ENCODE assay signal across 8 cellular contexts in the genomic region with DNA sequence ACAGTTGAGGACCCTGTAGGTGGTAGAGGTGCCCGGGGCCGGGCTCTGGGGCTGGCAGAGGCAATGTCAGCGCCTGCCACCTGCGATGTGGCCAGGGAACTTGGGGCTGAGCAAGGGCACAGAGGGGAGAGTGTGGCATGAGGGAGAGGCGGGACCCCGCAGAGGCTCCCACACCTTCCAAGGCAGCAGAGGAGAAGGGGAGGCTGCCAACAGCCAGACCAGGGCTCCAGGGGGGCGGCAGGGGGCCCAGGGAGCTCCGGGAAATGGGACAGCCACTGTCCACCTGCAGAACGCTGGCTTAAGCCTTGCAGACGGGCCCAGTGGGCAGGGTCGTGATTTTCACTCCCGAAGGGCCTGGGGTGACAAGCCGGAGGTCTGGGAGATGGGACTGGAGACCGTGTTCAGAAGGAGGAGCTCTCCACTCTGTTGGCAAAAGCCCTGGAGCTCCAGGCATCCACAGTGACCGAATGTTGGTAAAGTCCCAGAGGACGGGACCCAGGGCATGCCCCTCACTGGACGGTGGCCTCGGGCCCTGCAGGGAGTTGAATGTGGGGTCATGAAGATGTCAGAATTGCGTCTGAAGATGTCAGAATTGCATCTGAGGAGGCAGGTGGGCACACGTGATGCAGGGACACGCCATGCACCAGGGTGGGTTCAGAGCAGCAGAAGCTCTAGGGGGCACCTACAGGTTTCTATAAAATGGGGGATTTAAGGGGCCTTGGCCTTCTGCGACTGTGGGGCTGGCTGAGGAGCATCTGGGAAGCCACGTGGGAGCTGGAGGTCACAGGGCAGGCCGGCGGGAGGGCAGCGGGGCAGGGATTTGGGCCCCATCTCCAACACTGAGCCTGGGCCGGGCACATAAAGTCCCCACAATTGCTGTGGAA. TPM values are rescaled to one million over a fixed set of nuclear protein-coding genes. Genes with fewer than 3 reads are reported as not detected.
A peak's percentile ranks its signal among the peaks of the same experiment; 100 is the strongest.
DNase-seq lines count a peak whose midpoint lies in the region; ATAC-seq and TF ChIP-seq lines count a peak whose summit lies in the region.

No MANE protein-coding gene starts in this region.

- TF ChIP-seq CTCF in CD8-positive, alpha-beta T cell (IDR thresholded peaks at IDR 0.05): no peak
- no peak for TF ChIP-seq CTCF in Panc1 (IDR thresholded peaks at IDR 0.05)

- peak overlapping the region; percentile 93 for H3K4me3 Mint-ChIP-seq in CD8-positive, alpha-beta T cell

- CTCF ChIA-PET in CD8-positive, alpha-beta T cell (lab: Charles Lee): interaction anchor here (0.8 to 10.2 kb wide), 13 partner anchors 9 to 269 kb away, joined by 3 to 150 read pairs (median 4); a partner anchor contains a TSS
- CTCF ChIA-PET in Panc1 (lab: Charles Lee): interaction anchor here (0.6 to 1.8 kb wide), 2 partner anchors 40 to 155 kb away, joined by 4 to 6 read pairs; no protein-coding TSS in a partner anchor

- peaks cover 72% of the 10 kb centered on the region for H3K4me1 ChIP-seq in CD8-positive, alpha-beta T cell (ENCODE audit: insufficient read depth, low read length)
- peaks cover 75% of the 10 kb centered on the region for H3K4me1 ChIP-seq in Panc1 (ENCODE audit: control insufficient read depth, insufficient read depth, low read length)
- peaks cover 71% of the 10 kb centered on the region for H3K4me1 ChIP-seq in effector memory CD4-positive, alpha-beta T cell (ENCODE audit: control insufficient read depth, insufficient read depth, low read length, poor library complexity, severe bottlenecking)

- no peak for ATAC-seq in CD8-positive, alpha-beta T cell
- ATAC-seq in Panc1: no peak
- no peak for ATAC-seq in sciatic nerve
- ATAC-seq in HG02981 (IDR thresholded peaks at IDR 0.05; ENCODE audit: unreplicated experiment): no peak
- no peak for ATAC-seq in GM21381 (IDR thresholded peaks at IDR 0.05; ENCODE audit: unreplicated experiment)

- H3K27ac Mint-ChIP-seq in CD8-positive, alpha-beta T cell: peak overlapping the region; percentile 100

- H3K27ac ChIP-seq in CD8-positive, alpha-beta T cell (ENCODE audit: low read depth, low read length): peak overlapping the region; percentile 90
- peak overlapping the region; percentile 83 for H3K27ac ChIP-seq in Panc1 (ENCODE audit: low read length)
- H3K27ac ChIP-seq in effector memory CD4-positive, alpha-beta T cell (ENCODE audit: insufficient read depth, low read length, poor library complexity, severe bottlenecking): peak overlapping the region; percentile 99

- peak in 2 of 7 experiments; percentile 48 to 62 for DNase-seq in CD8-positive, alpha-beta T cell
- DNase-seq in Panc1 (ENCODE audit: low read depth, low spot score) (no peak), sciatic nerve (ENCODE audit: low spot score) (peak; percentile 68), NCI-H524 (lab: John Stamatoyannopoulos, UW) (no peak), amniotic stem cell (lab: John Stamatoyannopoulos, UW) (no peak)
- no peak for DNase-seq in effector memory CD4-positive, alpha-beta T cell

- H3K27me3 Mint-ChIP-seq in CD8-positive, alpha-beta T cell (ENCODE audit: low read depth): no peaks in the 10 kb centered on the region

- no peaks in the 10 kb centered on the region for H3K36me3 Mint-ChIP-seq in CD8-positive, alpha-beta T cell

- BruUV-seq in Panc1 (replicated peaks; lab: Mats Ljungman, UMichigan): no TSS peak

- H3K9me3 Mint-ChIP-seq in CD8-positive, alpha-beta T cell: no peaks in the 10 kb centered on the region

- peaks cover 85% of the 10 kb centered on the region for H3K4me1 Mint-ChIP-seq in CD8-positive, alpha-beta T cell (ENCODE audit: low read depth)

- in situ Hi-C loops in Panc1 (cut with HindIII; ENCODE audit: low pct_unique_long_range_greater_than_20kb, low sequenced_read_pairs): loop anchor here (10.0 kb wide), 1 partner anchor 46 kb away; no protein-coding TSS in a partner anchor

- no peaks in the 10 kb centered on the region for H3K36me3 ChIP-seq in CD8-positive, alpha-beta T cell (ENCODE audit: insufficient read depth, low read length)
- no peaks in the 10 kb centered on the region for H3K36me3 ChIP-seq in Panc1 (ENCODE audit: control insufficient read depth, insufficient read depth, low read length)
- no peaks in the 10 kb centered on the region for H3K36me3 ChIP-seq in effector memory CD4-positive, alpha-beta T cell (ENCODE audit: control insufficient read depth, insufficient read depth, low read length)

- peak overlapping the region; percentile 34 for H3K4me3 ChIP-seq in CD8-positive, alpha-beta T cell (ENCODE audit: low read depth, low read length)
- H3K4me3 ChIP-seq in Panc1 (ENCODE audit: low read depth in 2 of 2, low read length in 2 of 2): peak overlapping the region; percentile 43 to 67
- H3K4me3 ChIP-seq in effector memory CD4-positive, alpha-beta T cell (ENCODE audit: insufficient read depth, low read depth, low read length, poor library complexity, severe bottlenecking): peak overlapping the region; percentile 54

- POLR2A ChIA-PET in CD8-positive, alpha-beta T cell (lab: Charles Lee): interaction anchor here (0.8 to 2.9 kb wide), 15 partner anchors 8 to 261 kb away, joined by 3 to 30 read pairs (median 4); a partner anchor contains a TSS
- POLR2A ChIA-PET in Panc1 (lab: Charles Lee): interaction anchor here (0.5 kb wide), 2 partner anchors 87 to 742 kb away, joined by 3 to 13 read pairs; no protein-coding TSS in a partner anchor

- no peaks in the 10 kb centered on the region for H3K9me3 ChIP-seq in CD8-positive, alpha-beta T cell (ENCODE audit: low read length)
- H3K9me3 ChIP-seq in Panc1 (ENCODE audit: control insufficient read depth, insufficient read depth, low read depth, low read length): no peaks in the 10 kb centered on the region
- no peaks in the 10 kb centered on the region for H3K9me3 ChIP-seq in effector memory CD4-positive, alpha-beta T cell (ENCODE audit: control insufficient read depth, low read length)

- intact Hi-C loops in CD8-positive, alpha-beta T cell (cut with DNase I, micrococcal nuclease): loop anchor here (1.0 to 10.0 kb wide), 11 partner anchors 19 to 584 kb away; a partner anchor contains a TSS
- intact Hi-C loops in Panc1 (cut with micrococcal nuclease; ENCODE audit: unreplicated experiment) (loop anchor here (5.0 kb wide), 1 partner anchor 34 kb away; a partner anchor contains a TSS), sciatic nerve (cut with DNase I) (no loop called here)

- no peaks in the 10 kb centered on the region for H3K27me3 ChIP-seq in CD8-positive, alpha-beta T cell (ENCODE audit: insufficient read depth, low read length)
- no peaks in the 10 kb centered on the region for H3K27me3 ChIP-seq in Panc1 (ENCODE audit: control insufficient read depth, insufficient read depth, low read length)
- no peaks in the 10 kb centered on the region for H3K27me3 ChIP-seq in effector memory CD4-positive, alpha-beta T cell (replicated peaks; ENCODE audit: control insufficient read depth, insufficient read depth, low read length, poor library complexity, severe bottlenecking)

RNA-seq across cellular contexts. Expression of a gene that starts 18.6 kb away (rescaled TPM):
- 100 to 1,000 TPM; 369 to 385 TPM for total RNA-seq in CD8-positive, alpha-beta T cell
- 0.77 TPM for total RNA-seq in Panc1 (2021; ENCODE audit: unreplicated experiment)
- polyA plus RNA-seq in Panc1 (2012; ENCODE audit: insufficient read length): 0.27 TPM
- total RNA-seq in sciatic nerve: 2.5 TPM

RNA-seq across cellular contexts. Expression of a gene that starts 25.3 kb away (rescaled TPM):
- total RNA-seq in CD8-positive, alpha-beta T cell: 100 to 1,000 TPM; 369 to 393 TPM
- total RNA-seq in Panc1 (2021; ENCODE audit: unreplicated experiment) (234 TPM), sciatic nerve (152 TPM)
- polyA plus RNA-seq in Panc1 (2012; ENCODE audit: insufficient read length): 316 TPM

RNA-seq across cellular contexts. Expression of a gene that starts 34.8 kb away (rescaled TPM):
- under 1 TPM; 0.44 to 0.60 TPM for total RNA-seq in CD8-positive, alpha-beta T cell
- total RNA-seq in Panc1 (2021; ENCODE audit: unreplicated experiment): 5.4 TPM
- polyA plus RNA-seq in Panc1 (2012; ENCODE audit: insufficient read length): 7.3 TPM
- total RNA-seq in sciatic nerve: 22.2 TPM

Comparison
In these comparisons a context has a peak if more than half of its experiments do, and no peak if none do; other contexts are left out.
1. RNA of a gene that starts 18.6 kb away (total RNA-seq): 369 to 385 TPM in CD8-positive, alpha-beta T cell; 2.5 TPM in sciatic nerve (single experiment) and 0.77 TPM in Panc1 (single experiment); every median in the first group is over 100 times any median in the second.
2. Peak in every context shown above with its lines, with median percentiles within 50 percentile points of each other: H3K27ac ChIP-seq and H3K4me3 ChIP-seq.